8 cellular contexts compared by ENCODE assay signal in genomic region chr17:29929544-29930398, GRCh38. TPM values are rescaled to one million over a fixed set of nuclear protein-coding genes. Genes with fewer than 3 reads are reported as not detected.
DNase-seq lines count a peak whose midpoint lies in the region; ATAC-seq and TF ChIP-seq lines count a peak whose summit lies in the region.

A gene with protein sequence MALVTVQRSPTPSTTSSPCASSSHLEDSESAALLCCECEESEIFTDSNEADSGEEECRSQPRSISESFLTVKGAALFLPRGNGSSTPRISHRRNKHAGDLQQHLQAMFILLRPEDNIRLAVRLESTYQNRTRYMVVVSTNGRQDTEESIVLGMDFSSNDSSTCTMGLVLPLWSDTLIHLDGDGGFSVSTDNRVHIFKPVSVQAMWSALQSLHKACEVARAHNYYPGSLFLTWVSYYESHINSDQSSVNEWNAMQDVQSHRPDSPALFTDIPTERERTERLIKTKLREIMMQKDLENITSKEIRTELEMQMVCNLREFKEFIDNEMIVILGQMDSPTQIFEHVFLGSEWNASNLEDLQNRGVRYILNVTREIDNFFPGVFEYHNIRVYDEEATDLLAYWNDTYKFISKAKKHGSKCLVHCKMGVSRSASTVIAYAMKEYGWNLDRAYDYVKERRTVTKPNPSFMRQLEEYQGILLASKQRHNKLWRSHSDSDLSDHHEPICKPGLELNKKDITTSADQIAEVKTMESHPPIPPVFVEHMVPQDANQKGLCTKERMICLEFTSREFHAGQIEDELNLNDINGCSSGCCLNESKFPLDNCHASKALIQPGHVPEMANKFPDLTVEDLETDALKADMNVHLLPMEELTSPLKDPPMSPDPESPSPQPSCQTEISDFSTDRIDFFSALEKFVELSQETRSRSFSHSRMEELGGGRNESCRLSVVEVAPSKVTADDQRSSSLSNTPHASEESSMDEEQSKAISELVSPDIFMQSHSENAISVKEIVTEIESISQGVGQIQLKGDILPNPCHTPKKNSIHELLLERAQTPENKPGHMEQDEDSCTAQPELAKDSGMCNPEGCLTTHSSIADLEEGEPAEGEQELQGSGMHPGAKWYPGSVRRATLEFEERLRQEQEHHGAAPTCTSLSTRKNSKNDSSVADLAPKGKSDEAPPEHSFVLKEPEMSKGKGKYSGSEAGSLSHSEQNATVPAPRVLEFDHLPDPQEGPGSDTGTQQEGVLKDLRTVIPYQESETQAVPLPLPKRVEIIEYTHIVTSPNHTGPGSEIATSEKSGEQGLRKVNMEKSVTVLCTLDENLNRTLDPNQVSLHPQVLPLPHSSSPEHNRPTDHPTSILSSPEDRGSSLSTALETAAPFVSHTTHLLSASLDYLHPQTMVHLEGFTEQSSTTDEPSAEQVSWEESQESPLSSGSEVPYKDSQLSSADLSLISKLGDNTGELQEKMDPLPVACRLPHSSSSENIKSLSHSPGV (N-terminal part only) (minus strand): TSS chr17:29930228. CDS start chr17:29930000, 228 bp downstream.

- DNase-seq in GM10248 (ENCODE audit: extremely low spot score), result peak; percentile 89
- DNase-seq in NCI-H1436 treated with DMSO at 0.1 percent for 48 hours (lab: John Stamatoyannopoulos, UW), result peak; percentile 70
- peak; percentile 93 for DNase-seq in SW480 (ENCODE audit: low spot score)
- DNase-seq in activated naive CD8-positive, alpha-beta T cell treated with anti-CD3 and anti-CD28 coated beads, Interleukin-2, amount 50 U/mL, for 24 hours, result peak; percentile 90
- DNase-seq in cardiac septum (ENCODE audit: low spot score), result peak; percentile 93
- DNase-seq in posterior cingulate gyrus, result peak; percentile 84 to 98 (median 90)
- DNase-seq in type B pancreatic cell (ENCODE audit: extremely low spot score, unreplicated experiment), result peak; percentile 93

- H3K9me3 Mint-ChIP-seq in activated naive CD8-positive, alpha-beta T cell treated with anti-CD3 and anti-CD28 coated beads, Interleukin-2, amount 50 U/mL, for 24 hours, result no peaks in the 10 kb centered on the region
- no peaks in the 10 kb centered on the region for H3K9me3 Mint-ChIP-seq in type B pancreatic cell

- no peak for TF ChIP-seq CTCF in GM10248 (IDR thresholded peaks at IDR 0.05; ENCODE audit: control extremely low read depth, extremely low read depth, low read depth, missing control alignments)
- no peak for TF ChIP-seq CTCF in type B pancreatic cell (conservative IDR thresholded peaks at IDR 0.05)

- H3K4me1 Mint-ChIP-seq in activated naive CD8-positive, alpha-beta T cell treated with anti-CD3 and anti-CD28 coated beads, Interleukin-2, amount 50 U/mL, for 24 hours, result peaks cover 29% of the 10 kb centered on the region
- H3K4me1 Mint-ChIP-seq in type B pancreatic cell (ENCODE audit: unreplicated experiment), result peaks cover 14% of the 10 kb centered on the region

- peak; percentile 50 for ATAC-seq in HG02623 (IDR thresholded peaks at IDR 0.05; ENCODE audit: unreplicated experiment)
- ATAC-seq in activated naive CD8-positive, alpha-beta T cell treated with anti-CD3 and anti-CD28 coated beads, Interleukin-2, amount 50 U/mL, for 24 hours, result peak; percentile 73

- H3K27ac Mint-ChIP-seq in activated naive CD8-positive, alpha-beta T cell treated with anti-CD3 and anti-CD28 coated beads, Interleukin-2, amount 50 U/mL, for 24 hours, result no peak within 1 kb of the TSS
- no peak within 1 kb of the TSS for H3K27ac Mint-ChIP-seq in type B pancreatic cell

- H3K36me3 Mint-ChIP-seq in activated naive CD8-positive, alpha-beta T cell treated with anti-CD3 and anti-CD28 coated beads, Interleukin-2, amount 50 U/mL, for 24 hours (ENCODE audit: low read depth), result peaks cover 3% of the 10 kb centered on the region
- no peaks in the 10 kb centered on the region for H3K36me3 Mint-ChIP-seq in type B pancreatic cell

- H3K27me3 Mint-ChIP-seq in activated naive CD8-positive, alpha-beta T cell treated with anti-CD3 and anti-CD28 coated beads, Interleukin-2, amount 50 U/mL, for 24 hours, result no peaks in the 10 kb centered on the region
- H3K27me3 Mint-ChIP-seq in type B pancreatic cell, result no peaks in the 10 kb centered on the region

- POLR2A ChIA-PET in GM10248 (lab: Yijun Ruan, JAX), result interaction anchor here (0.6 to 1.3 kb wide), 6 partner anchors 8 to 648 kb away, joined by 3 to 6 read pairs (median 3); no protein-coding TSS in a partner anchor

- intact Hi-C loops in cardiac septum (cut with DNase I) (loop anchor here (5.0 to 10.0 kb wide), 4 partner anchors 65 to 347 kb away; no protein-coding TSS in a partner anchor), posterior cingulate gyrus (cut with DNase I) (loop anchor here (2.0 to 5.0 kb wide), 3 partner anchors 61 to 297 kb away; no protein-coding TSS in a partner anchor)

- CTCF ChIA-PET in GM10248 (lab: Yijun Ruan, JAX), result interaction anchor here (1.0 to 8.9 kb wide), 23 partner anchors 11 to 410 kb away, joined by 3 to 271 read pairs (median 9); partner anchors contain the start of gene EFCAB5

- H3K4me3 Mint-ChIP-seq in activated naive CD8-positive, alpha-beta T cell treated with anti-CD3 and anti-CD28 coated beads, Interleukin-2, amount 50 U/mL, for 24 hours, result no peak within 1 kb of the TSS
- no peak within 1 kb of the TSS for H3K4me3 Mint-ChIP-seq in type B pancreatic cell

RNA-seq across cellular contexts. Expression of the gene that starts here (rescaled TPM):
- total RNA-seq in cardiac septum (38.8 TPM), type B pancreatic cell (ENCODE audit: low replicate concordance) (23.8 and 29.7 TPM in 2 replicates)

Comparison
In these comparisons a context has a peak if more than half of its experiments do, and no peak if none do; other contexts are left out.
1. Peak in every context shown above with its lines: DNase-seq and ATAC-seq.